Comparison of ENCODE assay signal across 22 cellular contexts in genomic region chr10:47173929-47174442, GRCh38.
"Had no signal": no experiment of that assay in that cellular context is flagged by ENCODE, and none has a peak within 500 bp of the region (broad histone marks: within the 10 kb centered on the region; RNA-seq: fewer than 3 reads in every experiment).

No MANE protein-coding gene starts in this region.

- H3K27me3 Mint-ChIP-seq: activated naive CD8-positive, alpha-beta T cell treated with anti-CD3 and anti-CD28 coated beads, Interleukin-2, amount 50 U/mL, for 24 hours; stimulated activated naive CD8-positive, alpha-beta T cell treated with anti-CD3 and anti-CD28 coated beads, Interleukin-15, Interleukin-2, amounts not matched to agents 100 ng/mL and 50 ng/mL, for 24 hours; T-helper 17 cell had no signal

- ATAC-seq: activated CD4-positive, CD25-positive, alpha-beta regulatory T cell treated with anti-CD3 and anti-CD28 coated beads, Interleukin-2, amount 50 U/mL, for 24 hours; activated naive CD8-positive, alpha-beta T cell treated with anti-CD3 and anti-CD28 coated beads, Interleukin-2, amount 50 U/mL, for 24 hours; heart right ventricle; lower lobe of right lung; right lobe of liver; T-helper 17 cell had no signal

- H3K27ac Mint-ChIP-seq: activated CD4-positive, alpha-beta memory T cell treated with anti-CD3 and anti-CD28 coated beads, Interleukin-2, amount 10 ng/mL, durations not matched to agents 7 days and 5 days; activated CD4-positive, alpha-beta T cell treated with anti-CD3 and anti-CD28 coated beads, Interleukin-2, amount 10 ng/mL, durations not matched to agents 24 days and 14 days; activated naive CD8-positive, alpha-beta T cell treated with anti-CD3 and anti-CD28 coated beads, Interleukin-2, amount 50 U/mL, for 24 hours; brain; stimulated activated naive CD8-positive, alpha-beta T cell treated with anti-CD3 and anti-CD28 coated beads, Interleukin-15, Interleukin-2, amounts not matched to agents 100 ng/mL and 50 ng/mL, for 24 hours; T-helper 17 cell had no signal

- H3K4me3 Mint-ChIP-seq: activated CD4-positive, alpha-beta memory T cell treated with anti-CD3 and anti-CD28 coated beads, Interleukin-2, amount 10 ng/mL, durations not matched to agents 7 days and 5 days; activated CD4-positive, alpha-beta T cell treated with anti-CD3 and anti-CD28 coated beads, Interleukin-2, amount 10 ng/mL, durations not matched to agents 24 days and 14 days; activated naive CD8-positive, alpha-beta T cell treated with anti-CD3 and anti-CD28 coated beads, Interleukin-2, amount 50 U/mL, for 24 hours; brain; naive B cell; stimulated activated naive CD8-positive, alpha-beta T cell treated with anti-CD3 and anti-CD28 coated beads, Interleukin-15, Interleukin-2, amounts not matched to agents 100 ng/mL and 50 ng/mL, for 24 hours; T-helper 17 cell had no signal

- H3K36me3 Mint-ChIP-seq: brain, naive B cell had no signal

- DNase-seq: activated CD4-positive, alpha-beta memory T cell treated with anti-CD3 and anti-CD28 coated beads, Interleukin-2, amount 10 ng/mL, durations not matched to agents 7 days and 5 days; activated CD4-positive, alpha-beta T cell treated with anti-CD3 and anti-CD28 coated beads, Interleukin-2, amount 10 ng/mL, durations not matched to agents 24 days and 14 days; activated effector memory CD4-positive, alpha-beta T cell treated with anti-CD3 and anti-CD28 coated beads, Interleukin-2, amount 50 U/mL, for 16 hours; activated naive CD4-positive, alpha-beta T cell treated with anti-CD3 and anti-CD28 coated beads, Interleukin-2, amount 50 U/mL, for 16 hours; activated naive CD8-positive, alpha-beta T cell treated with anti-CD3 and anti-CD28 coated beads, Interleukin-2, amount 50 U/mL, for 24 hours; activated T-cell treated with anti-CD3 and anti-CD28 coated beads for 4 hours; caudate nucleus; dorsolateral prefrontal cortex; heart right ventricle; lower lobe of right lung; mesendoderm; naive B cell; occipital lobe; right lobe of liver; stimulated activated CD4-positive, alpha-beta T cell treated with anti-CD3 and anti-CD28 coated beads, Interleukin-1b, Interleukin-23, amount 100 ng/mL, for 48 hours; substantia nigra; T-helper 17 cell; tibial artery had no signal

- H3K9me3 Mint-ChIP-seq: activated CD4-positive, alpha-beta memory T cell treated with anti-CD3 and anti-CD28 coated beads, Interleukin-2, amount 10 ng/mL, durations not matched to agents 7 days and 5 days; activated CD4-positive, alpha-beta T cell treated with anti-CD3 and anti-CD28 coated beads, Interleukin-2, amount 10 ng/mL, durations not matched to agents 24 days and 14 days; stimulated activated naive CD8-positive, alpha-beta T cell treated with anti-CD3 and anti-CD28 coated beads, Interleukin-15, Interleukin-2, amounts not matched to agents 100 ng/mL and 50 ng/mL, for 24 hours had no signal

- H3K4me1 Mint-ChIP-seq: activated CD4-positive, alpha-beta memory T cell treated with anti-CD3 and anti-CD28 coated beads, Interleukin-2, amount 10 ng/mL, durations not matched to agents 7 days and 5 days; naive B cell; T-helper 17 cell had no signal

- H3K36me3 ChIP-seq: heart right ventricle, lower lobe of right lung, right lobe of liver, tibial artery had no signal

- H3K4me3 ChIP-seq: dorsolateral prefrontal cortex, heart right ventricle, lower lobe of right lung, right lobe of liver, skin epidermis, tibial artery had no signal

- H3K4me1 ChIP-seq: heart right ventricle, lower lobe of right lung, right lobe of liver, tibial artery had no signal

- H3K27me3 ChIP-seq: dorsolateral prefrontal cortex, heart right ventricle, right lobe of liver, tibial artery had no signal

- H3K9me3 ChIP-seq: lower lobe of right lung, right lobe of liver, tibial artery had no signal

- H3K27ac ChIP-seq: dorsolateral prefrontal cortex, heart right ventricle, lower lobe of right lung, right lobe of liver, skin epidermis, tibial artery had no signal
